25 cellular contexts compared by ENCODE assay signal in genomic region chr11:104161751-104162450, GRCh38. TPM values are rescaled to one million over a fixed set of nuclear protein-coding genes. Genes with fewer than 3 reads are reported as not detected.
DNase-seq lines count a peak whose midpoint lies in the region; ATAC-seq and TF ChIP-seq lines count a peak whose summit lies in the region.
"Had no signal": no experiment of that assay in that cellular context is flagged by ENCODE, and none has a peak within 500 bp of the region (broad histone marks: within the 10 kb centered on the region; RNA-seq: fewer than 3 reads in every experiment).

No MANE protein-coding gene starts in this region.

- peaks cover 3% of the 10 kb centered on the region for H3K4me1 Mint-ChIP-seq in type B pancreatic cell (ENCODE audit: unreplicated experiment)
- peaks cover 6% of the 10 kb centered on the region for H3K4me1 Mint-ChIP-seq in activated naive CD4-positive, alpha-beta T cell treated with anti-CD3 and anti-CD28 coated beads for 36 hours (ENCODE audit: low read depth)

- DNase-seq in cardiac muscle cell (ENCODE audit: low read depth in 1 of 2, low spot score in 1 of 2) (peak in 1 of 2 donors; percentile 17), Right ventricle myocardium superior (no peak), fibroblast of the aortic adventitia (ENCODE audit: low read depth) (peak; percentile 35), type B pancreatic cell (ENCODE audit: extremely low spot score, unreplicated experiment) (no peak), foreskin keratinocyte (no peak), germinal center (ENCODE audit: low spot score) (no peak)
- DNase-seq in activated naive CD4-positive, alpha-beta T cell treated with anti-CD3 and anti-CD28 coated beads for 36 hours = no peak
- DNase-seq: activated CD4-positive, alpha-beta T cell treated with anti-CD3 and anti-CD28 coated beads for 1 hour; brain microvascular endothelial cell; C1 segment of cervical spinal cord; dermis blood vessel endothelial cell; left lung; mucosa of descending colon; NCI-H187 treated with DMSO at 0.1 percent for 48 hours; NCI-H2227 treated with DMSO at 0.1 percent for 48 hours; NCI-H774; nucleus accumbens; retina; SK-N-SH; T1000; transverse colon had no signal

- H3K9ac ChIP-seq in SU-DHL-6 (ENCODE audit: low read length) = peak overlapping the region; percentile 66
- H3K9ac ChIP-seq: SK-N-SH had no signal

- H3K9me3 Mint-ChIP-seq in type B pancreatic cell = no peaks in the 10 kb centered on the region
- no peaks in the 10 kb centered on the region for H3K9me3 Mint-ChIP-seq in activated naive CD4-positive, alpha-beta T cell treated with anti-CD3 and anti-CD28 coated beads for 36 hours
- H3K9me3 Mint-ChIP-seq: activated T-helper 1 cell treated with anti-CD3 and anti-CD28 coated beads, Interleukin-12 subunit alpha, Interleukin-12 subunit beta, Interleukin-2, Interleukin-4 antibody, amounts not matched to agents 30 ng/mL and 10 ng/mL and 1 ng/mL, durations not matched to agents 14 hours and 24 hours and 36 hours; stimulated activated memory B cell treated with anti-CD40 and anti-IgM and Interleukin-4, amounts not matched to agents 10 μg/mL and 1 μg/mL and 100 μg/mL, for 72 hours had no signal

- no peak for ATAC-seq in Right ventricle myocardium superior (ENCODE audit: poor library complexity)
- ATAC-seq in foreskin keratinocyte = no peak
- ATAC-seq: left lung; mucosa of descending colon; stimulated activated memory B cell treated with anti-CD40 and anti-IgM and Interleukin-4, amounts not matched to agents 10 μg/mL and 1 μg/mL and 100 μg/mL, for 72 hours had no signal

- H3K27ac Mint-ChIP-seq in type B pancreatic cell = no peak overlapping the region
- H3K27ac Mint-ChIP-seq in activated naive CD4-positive, alpha-beta T cell treated with anti-CD3 and anti-CD28 coated beads for 36 hours = no peak overlapping the region
- H3K27ac Mint-ChIP-seq: activated naive CD8-positive, alpha-beta T cell; activated T-helper 1 cell treated with anti-CD3 and anti-CD28 coated beads, Interleukin-12 subunit alpha, Interleukin-12 subunit beta, Interleukin-2, Interleukin-4 antibody, amounts not matched to agents 30 ng/mL and 10 ng/mL and 1 ng/mL, durations not matched to agents 14 hours and 24 hours and 36 hours; stimulated activated memory B cell treated with anti-CD40 and anti-IgM and Interleukin-4, amounts not matched to agents 10 μg/mL and 1 μg/mL and 100 μg/mL, for 72 hours had no signal

- no peaks in the 10 kb centered on the region for H3K27me3 Mint-ChIP-seq in type B pancreatic cell
- peaks cover 33% of the 10 kb centered on the region for H3K27me3 Mint-ChIP-seq in activated naive CD4-positive, alpha-beta T cell treated with anti-CD3 and anti-CD28 coated beads for 36 hours (ENCODE audit: low read depth)

- H3K36me3 Mint-ChIP-seq in type B pancreatic cell = no peaks in the 10 kb centered on the region
- no peaks in the 10 kb centered on the region for H3K36me3 Mint-ChIP-seq in activated naive CD4-positive, alpha-beta T cell treated with anti-CD3 and anti-CD28 coated beads for 36 hours (ENCODE audit: low read depth)
- H3K36me3 Mint-ChIP-seq: activated naive CD8-positive, alpha-beta T cell; stimulated activated memory B cell treated with anti-CD40 and anti-IgM and Interleukin-4, amounts not matched to agents 10 μg/mL and 1 μg/mL and 100 μg/mL, for 72 hours had no signal

- H3K4me3 ChIP-seq in cardiac muscle cell (peak overlapping the region; percentile 82), SU-DHL-6 (ENCODE audit: insufficient read depth, low read length, poor library complexity, severe bottlenecking) (peak overlapping the region; percentile 95), fibroblast of the aortic adventitia (ENCODE audit: low read depth, low read length) (peak overlapping the region; percentile 78)
- H3K4me3 ChIP-seq: left lung, mucosa of descending colon, transverse colon had no signal

- H3K4me2 ChIP-seq in SU-DHL-6 (ENCODE audit: low read depth, low read length, poor library complexity, severe bottlenecking) = peak overlapping the region; percentile 95
- H3K4me2 ChIP-seq: SK-N-SH had no signal

- no peak overlapping the region for H2AFZ ChIP-seq in SU-DHL-6 (ENCODE audit: low read depth, low read length, severe bottlenecking)

- peak overlapping the region; percentile 81 for H3K4me3 Mint-ChIP-seq in type B pancreatic cell
- no peak overlapping the region for H3K4me3 Mint-ChIP-seq in activated naive CD4-positive, alpha-beta T cell treated with anti-CD3 and anti-CD28 coated beads for 36 hours
- H3K4me3 Mint-ChIP-seq: activated naive CD8-positive, alpha-beta T cell; activated T-helper 1 cell treated with anti-CD3 and anti-CD28 coated beads, Interleukin-12 subunit alpha, Interleukin-12 subunit beta, Interleukin-2, Interleukin-4 antibody, amounts not matched to agents 30 ng/mL and 10 ng/mL and 1 ng/mL, durations not matched to agents 14 hours and 24 hours and 36 hours; stimulated activated memory B cell treated with anti-CD40 and anti-IgM and Interleukin-4, amounts not matched to agents 10 μg/mL and 1 μg/mL and 100 μg/mL, for 72 hours had no signal

- TF ChIP-seq CTCF in cardiac muscle cell (IDR thresholded peaks at IDR 0.05; ENCODE audit: low read depth, low read length) (no peak), SU-DHL-6 (IDR thresholded peaks at IDR 0.05; ENCODE audit: insufficient read depth, low read length, poor library complexity, severe bottlenecking) (no peak), fibroblast of the aortic adventitia (IDR thresholded peaks at IDR 0.05; ENCODE audit: insufficient read depth, low read length) (no peak), type B pancreatic cell (conservative IDR thresholded peaks at IDR 0.05) (no peak), foreskin keratinocyte (conservative IDR thresholded peaks at IDR 0.05) (no peak)

- peaks cover 42% of the 10 kb centered on the region for H3K79me2 ChIP-seq in SU-DHL-6 (ENCODE audit: insufficient read depth, low read length)

- H3F3A ChIP-seq in SU-DHL-6 (ENCODE audit: insufficient read depth) = no peaks in the 10 kb centered on the region

- CTCF ChIA-PET in activated naive CD4-positive, alpha-beta T cell treated with anti-CD3 and anti-CD28 coated beads for 36 hours (lab: Charles Lee) = no interaction called here

- no peak overlapping the region for H3K27ac ChIP-seq in cardiac muscle cell
- H3K27ac ChIP-seq in SU-DHL-6 (ENCODE audit: low read depth, low read length) = no peak overlapping the region
- H3K27ac ChIP-seq in foreskin keratinocyte = no peak overlapping the region
- H3K27ac ChIP-seq: brain microvascular endothelial cell, left lung, transverse colon had no signal

- H3K9me3 ChIP-seq in cardiac muscle cell (ENCODE audit: low read depth) (no peaks in the 10 kb centered on the region), SU-DHL-6 (ENCODE audit: insufficient read depth, low read length) (no peaks in the 10 kb centered on the region)
- H3K9me3 ChIP-seq: left lung, mucosa of descending colon, SK-N-SH, transverse colon had no signal

- H3K27me3 ChIP-seq in cardiac muscle cell = no peaks in the 10 kb centered on the region
- no peaks in the 10 kb centered on the region for H3K27me3 ChIP-seq in SU-DHL-6 (ENCODE audit: low read length)
- no peaks in the 10 kb centered on the region for H3K27me3 ChIP-seq in foreskin keratinocyte
- H3K27me3 ChIP-seq: brain microvascular endothelial cell had no signal

- intact Hi-C loops in Right ventricle myocardium superior (cut with DNase I) = no loop called here
- intact Hi-C loops in activated naive CD4-positive, alpha-beta T cell treated with anti-CD3 and anti-CD28 coated beads for 36 hours (cut with micrococcal nuclease) = no loop called here

- H3K36me3 ChIP-seq in cardiac muscle cell (no peaks in the 10 kb centered on the region), SU-DHL-6 (ENCODE audit: low read length) (peaks cover 5% of the 10 kb centered on the region; the same call in 1 of the 2 replicates)
- H3K36me3 ChIP-seq: brain microvascular endothelial cell, left lung, transverse colon had no signal

- no peaks in the 10 kb centered on the region for H3K9me2 ChIP-seq in SU-DHL-6 (replicated peaks; ENCODE audit: insufficient read depth, low read length)
- H3K9me2 ChIP-seq: SK-N-SH had no signal

- H3K4me1 ChIP-seq in cardiac muscle cell (ENCODE audit: low read depth) (peaks cover 10% of the 10 kb centered on the region), foreskin keratinocyte (no peaks in the 10 kb centered on the region)

- H4K20me1 ChIP-seq in SU-DHL-6 (ENCODE audit: low read depth, low read length) = no peaks in the 10 kb centered on the region

RNA-seq across cellular contexts. Expression of gene PDGFD, which starts 2.0 kb away (rescaled TPM):
- total RNA-seq in cardiac muscle cell (97.0 and 105 TPM in 2 replicates), Right ventricle myocardium superior (8.9 TPM), fibroblast of the aortic adventitia (ENCODE audit: low replicate concordance) (32.4 and 37.4 TPM in 2 replicates), type B pancreatic cell (ENCODE audit: low replicate concordance) (17.8 and 27.9 TPM in 2 replicates), foreskin keratinocyte (0.11 and 0.20 TPM in 2 replicates)
- polyA plus RNA-seq in cardiac muscle cell (100 and 120 TPM in 2 replicates), foreskin keratinocyte (0.03 and 0.04 TPM in 2 replicates)
- not detected for total RNA-seq in activated naive CD4-positive, alpha-beta T cell treated with anti-CD3 and anti-CD28 coated beads for 36 hours
- total RNA-seq: activated T-helper 1 cell treated with anti-CD3 and anti-CD28 coated beads, Interleukin-12 subunit alpha, Interleukin-12 subunit beta, Interleukin-2, Interleukin-4 antibody, amounts not matched to agents 30 ng/mL and 10 ng/mL and 1 ng/mL, durations not matched to agents 14 hours and 24 hours and 36 hours had no signal
